ENCODE assay signal across 10 cellular contexts in genomic region chr11:75490221-75491181, GRCh38. TPM values are rescaled to one million over a fixed set of nuclear protein-coding genes. Genes with fewer than 3 reads are reported as not detected.
DNase-seq lines count a peak whose midpoint lies in the region; ATAC-seq, FAIRE-seq and TF ChIP-seq lines count a peak whose summit lies in the region.
"Had no signal": no experiment of that assay in that cellular context is flagged by ENCODE, and none has a peak within 500 bp of the region (broad histone marks: within the 10 kb centered on the region; RNA-seq: fewer than 3 reads in every experiment).

No MANE protein-coding gene starts in this region.

- peaks cover 8 to 14% of the 10 kb centered on the region in 2 experiments; a peak in 4 of 5 replicates for H3K4me1 ChIP-seq in K562 (replicated peaks in 1 of 2; ENCODE audit: control insufficient read depth in 2 of 2, insufficient read depth in 2 of 2, low read length in 2 of 2)

- H3K4me2 ChIP-seq in K562 (ENCODE audit: insufficient read depth, low read length) = no peak overlapping the region

- no peaks in the 10 kb centered on the region for H4K20me1 ChIP-seq in K562 (replicated peaks; ENCODE audit: control insufficient read depth, insufficient read depth, low read length)

- no peak for FAIRE-seq in K562 (lab: Jason Lieb, UNC)

- no peaks in the 10 kb centered on the region for H3K27me3 ChIP-seq in MG63
- H3K27me3 ChIP-seq in K562 (ENCODE audit: control insufficient read depth in 2 of 2, insufficient read depth in 2 of 2, low read length in 2 of 2) = no peaks in the 10 kb centered on the region

- no peaks in the 10 kb centered on the region for H3K9me3 Mint-ChIP-seq in nephron progenitor cell

- H3K27ac Mint-ChIP-seq in nephron progenitor cell = peak overlapping the region; percentile 8

- no peaks in the 10 kb centered on the region for H3K36me3 Mint-ChIP-seq in nephron progenitor cell (ENCODE audit: low read depth)

- 47% methylated on average over 13 of the region's 13 CpGs for WGBS in K562 (ENCODE audit: insufficient coverage, low coverage, missing lambda C conversion rate)

- TF ChIP-seq POLR2A in K562 (conservative IDR thresholded peaks at IDR 0.05) = no peak

- no peak overlapping the region for H3K4me3 Mint-ChIP-seq in nephron progenitor cell

- H3K9me1 ChIP-seq in K562 (ENCODE audit: control insufficient read depth, insufficient read depth, low read length) = no peaks in the 10 kb centered on the region

- H3K27ac ChIP-seq in K562 (ENCODE audit: extremely low read depth, low read depth, low read length) = no peak overlapping the region

- BruUV-seq in K562 (replicated peaks; lab: Mats Ljungman, UMichigan) = no TSS peak

- H3K36me3 ChIP-seq in MG63 (no peaks in the 10 kb centered on the region), K562 (ENCODE audit: control insufficient read depth, insufficient read depth, low read length) (no peaks in the 10 kb centered on the region)

- no peak for TF ChIP-seq EP300 in K562 (IDR thresholded peaks at IDR 0.05; ENCODE audit: low read length)

- DNase-seq in ELF-1 (ENCODE audit: low read depth, low spot score) = peak; percentile 92
- peak; percentile 44 for DNase-seq in MG63
- DNase-seq in K562 (ENCODE audit: extremely low read depth in 1 of 4, low spot score in 3 of 4) = no peak
- no peak for DNase-seq in nephron progenitor cell
- no peak for DNase-seq in left cardiac atrium
- DNase-seq in AG08396 (ENCODE audit: low spot score) = no peak
- DNase-seq in Ammon's horn (ENCODE audit: low spot score) = no peak
- no peak for DNase-seq in SIG-M5 (lab: John Stamatoyannopoulos, UW)
- DNase-seq: DMS 273 treated with DMSO at 0.1 percent for 48 hours; stimulated activated CD8-positive, alpha-beta memory T cell treated with anti-CD3 and anti-CD28 coated beads, Interleukin-4, amount 100 ng/mL, for 48 hours had no signal

- H3K9me3 ChIP-seq in MG63 (no peaks in the 10 kb centered on the region), K562 (replicated peaks; ENCODE audit: control insufficient read depth, insufficient read depth, low read depth, low read length) (no peaks in the 10 kb centered on the region)

- POLR2A ChIA-PET in K562 (lab: Yijun Ruan, JAX) = interaction anchor here (0.5 to 1.4 kb wide), 5 partner anchors 8 to 31 kb away, joined by 3 to 7 read pairs (median 3); no protein-coding TSS in a partner anchor

- peaks cover 40% of the 10 kb centered on the region for H3K4me1 Mint-ChIP-seq in nephron progenitor cell

- H2AFZ ChIP-seq in K562 (ENCODE audit: low read depth, low read length) = no peak overlapping the region

- peaks cover 7% of the 10 kb centered on the region for H3K27me3 Mint-ChIP-seq in nephron progenitor cell (ENCODE audit: low read depth, poor library complexity)

- H3K4me3 ChIP-seq in MG63 (no peak overlapping the region), K562 (no peak overlapping the region)

- intact Hi-C loops in K562 (cut with micrococcal nuclease) (no loop called here), left cardiac atrium (cut with DNase I) (no loop called here)

- TF ChIP-seq RAD21 in K562 (CRISPR knock-in tag; conservative IDR thresholded peaks at IDR 0.05 in 1 of 2, IDR thresholded peaks at IDR 0.05 in 1 of 2) = no peak

- TF ChIP-seq CTCF in K562 (IDR thresholded peaks at IDR 0.05 in 2 of 3, conservative IDR thresholded peaks at IDR 0.05 in 1 of 3; ENCODE audit: insufficient read depth in 2 of 3, low read depth in 1 of 3, low read length in 3 of 3) (no peak), nephron progenitor cell (IDR thresholded peaks at IDR 0.05) (no peak)

- ATAC-seq in K562 (no peak), left cardiac atrium (no peak)

- in situ Hi-C loops in K562 (cut with MboI) = no loop called here

- H3K9ac ChIP-seq in K562 (ENCODE audit: insufficient read depth in 1 of 2, low read depth in 2 of 2, low read length in 2 of 2) = peak overlapping the region in 1 of 2 experiments; percentile 66; a peak in 2 of 4 replicates

- CTCF ChIA-PET in K562 (lab: Yijun Ruan, JAX; ENCODE audit: low intra/inter-chr PET ratio) = no interaction called here

- no peaks in the 10 kb centered on the region for H3K79me2 ChIP-seq in K562 (ENCODE audit: control insufficient read depth, insufficient read depth, low read length)

TF ChIP-seq in K562, 482 proteins besides CTCF, POLR2A, EP300 and RAD21:
- TF ChIP-seq SOX6 (IDR thresholded peaks at IDR 0.05) (no peak), MECOM (CRISPR knock-in tag; IDR thresholded peaks at IDR 0.05) (no peak), PHF20 (IDR thresholded peaks at IDR 0.05; ENCODE audit: partially characterized antibody) (no peak), KLF13 (tag; IDR thresholded peaks at IDR 0.05; ENCODE audit: borderline replicate concordance, low read depth) (no peak), RBFOX2 (IDR thresholded peaks at IDR 0.05; ENCODE audit: low read depth, low read length) (no peak), CXXC5 (CRISPR knock-in tag; IDR thresholded peaks at IDR 0.05) (no peak)
- TF ChIP-seq, protein P1, sequence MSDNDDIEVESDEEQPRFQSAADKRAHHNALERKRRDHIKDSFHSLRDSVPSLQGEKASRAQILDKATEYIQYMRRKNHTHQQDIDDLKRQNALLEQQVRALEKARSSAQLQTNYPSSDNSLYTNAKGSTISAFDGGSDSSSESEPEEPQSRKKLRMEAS (CRISPR knock-in tag; IDR thresholded peaks at IDR 0.05) = peak; percentile 24; the same call in 1 of the 2 replicates

RNA-seq across cellular contexts. Expression of gene GDPD5, which starts 35.2 kb away (rescaled TPM):
- 15.2 and 16.2 TPM in 2 replicates for total RNA-seq in MG63 (2014; rRNA removed; shearing (Covaris generic); ENCODE audit: low replicate concordance)
- 57.8 and 141 TPM in 2 replicates for total RNA-seq in K562 (2011; cell fraction: chromatin; rRNA removed; ENCODE audit: low replicate concordance)
- total RNA-seq in K562 (2011; cell fraction: nucleolus; rRNA removed) = 58.7 and 66.9 TPM in 2 replicates
- 57.6 and 71.8 TPM in 2 replicates for total RNA-seq in K562 (2011; cell fraction: nucleoplasm; rRNA removed)
- total RNA-seq in K562 (2014; rRNA removed) = 9.8 and 14.2 TPM in 2 replicates
- 2.8 and 2.9 TPM in 2 replicates for total RNA-seq in K562 (2014; rRNA removed; fragmentation: Illumina TruSeq; extraction: Trizol)
- total RNA-seq in K562 (2015; rRNA removed; fragmentation: Illumina TruSeq; extraction: Trizol) = 6.1 and 6.5 TPM in 2 replicates
- total RNA-seq in K562 (2021) = 19.0 and 27.3 TPM in 2 replicates
- 8.0 and 11.8 TPM in 2 replicates for polyA plus RNA-seq in K562 (2011; rRNA removed)
- polyA plus RNA-seq in K562 (2011; cell fraction: cytosol; rRNA removed) = 7.2 and 13.1 TPM in 2 replicates
- 47.6 and 80.4 TPM in 2 replicates for polyA plus RNA-seq in K562 (2011; cell fraction: nucleus; rRNA removed)
- 11.7 and 25.1 TPM in 2 replicates for polyA plus RNA-seq in K562 (2012)
- 8.7 and 11.9 TPM in 2 replicates for polyA plus RNA-seq in K562 (2014; fragmentation: Illumina TruSeq; extraction: Trizol)
- polyA plus RNA-seq in K562 (2014; fragmentation: Nextera tagmentation; extraction: Ambion mirVana) = under 1 TPM; 0.32 to 0.41 TPM
- polyA plus RNA-seq in K562 (2014; rRNA removed) = 17.0 and 20.4 TPM in 2 replicates
- 4.6 and 5.0 TPM in 2 replicates for polyA minus RNA-seq in K562 (2011; rRNA and poly(A)+ RNA removed)
- polyA minus RNA-seq in K562 (2011; cell fraction: cytosol; rRNA and poly(A)+ RNA removed) = 7.2 and 15.1 TPM in 2 replicates
- polyA minus RNA-seq in K562 (2011; cell fraction: nucleus; rRNA and poly(A)+ RNA removed) = 18.5 and 19.8 TPM in 2 replicates
- 10 to 100 TPM; 12.3 to 17.6 TPM for total RNA-seq in left cardiac atrium

RNA-seq across cellular contexts. Expression of gene KLHL35, which starts 57.5 kb away (rescaled TPM):
- total RNA-seq in MG63 (2014; rRNA removed; shearing (Covaris generic); ENCODE audit: low replicate concordance) = 0.12 and 3.9 TPM in 2 replicates
- total RNA-seq in K562 (2011; cell fraction: chromatin; rRNA removed; ENCODE audit: low replicate concordance) = not detected in 2 replicates
- total RNA-seq in K562 (2011; cell fraction: nucleolus; rRNA removed) = not detected in 2 replicates
- total RNA-seq in K562 (2011; cell fraction: nucleoplasm; rRNA removed) = not detected in 2 replicates
- total RNA-seq in K562 (2014; rRNA removed) (not detected in 2 replicates), K562 (2014; rRNA removed; fragmentation: Illumina TruSeq; extraction: Trizol) (not detected in 2 replicates), K562 (2015; rRNA removed; fragmentation: Illumina TruSeq; extraction: Trizol) (not detected in 2 replicates), K562 (2021) (not detected in 2 replicates), left cardiac atrium (1 to 10 TPM; 1.1 to 1.2 TPM)
- polyA plus RNA-seq in K562 (2011; rRNA removed) (not detected in 2 replicates), K562 (2014; fragmentation: Illumina TruSeq; extraction: Trizol) (not detected in 2 replicates), K562 (2014; fragmentation: Nextera tagmentation; extraction: Ambion mirVana) (not detected), K562 (2014; rRNA removed) (not detected in 2 replicates)
- polyA plus RNA-seq in K562 (2011; cell fraction: cytosol; rRNA removed) = not detected in 2 replicates
- not detected in 2 replicates for polyA plus RNA-seq in K562 (2011; cell fraction: nucleus; rRNA removed)
- 0.05 and 0.10 TPM in 2 replicates for polyA plus RNA-seq in K562 (2012)
- not detected in 2 replicates for polyA minus RNA-seq in K562 (2011; rRNA and poly(A)+ RNA removed)
- polyA minus RNA-seq in K562 (2011; cell fraction: cytosol; rRNA and poly(A)+ RNA removed) = 1.5 TPM in 1 of 2 replicates, not detected in the other
- not detected in 2 replicates for polyA minus RNA-seq in K562 (2011; cell fraction: nucleus; rRNA and poly(A)+ RNA removed)

Comparison
In these comparisons a context has a peak if more than half of its experiments do, and no peak if none do; other contexts are left out.
1. DNase-seq: peak in ELF-1 (single experiment) and MG63 (single experiment); none in K562 (0 of 4), nephron progenitor cell (single experiment), left cardiac atrium (single experiment), AG08396 (single experiment), Ammon's horn (single experiment) and SIG-M5 (single experiment).